Comparison of ENCODE assay signal across 9 cellular contexts in genomic region chr3:160210799-160211221, GRCh38. TPM values are rescaled to one million over a fixed set of nuclear protein-coding genes. Genes with fewer than 3 reads are reported as not detected.
A peak's percentile ranks its signal among the peaks of the same experiment; 100 is the strongest.
DNase-seq lines count a peak whose midpoint lies in the region; TF ChIP-seq lines count a peak whose summit lies in the region.
"Had no signal": no experiment of that assay in that cellular context is flagged by ENCODE, and none has a peak within 500 bp of the region (broad histone marks: within the 10 kb centered on the region; RNA-seq: fewer than 3 reads in every experiment).

No MANE protein-coding gene starts in this region.

- DNase-seq in NCI-H2107 treated with DMSO at 0.1 percent for 48 hours (lab: John Stamatoyannopoulos, UW; ENCODE audit: unreplicated experiment) (peak; percentile 60), NCI-H2107 (lab: John Stamatoyannopoulos, UW) (no peak), LHCN-M2 (ENCODE audit: low read depth) (peak; percentile 62), cardiac fibroblast (ENCODE audit: low read depth in 2 of 2) (peak; percentile 75 to 87), retinal pigment epithelial cell (ENCODE audit: low read depth) (no peak), MG63 (no peak), activated gamma-delta T cell (lab: John Stamatoyannopoulos, UW) (no peak), OCI-M2 (lab: John Stamatoyannopoulos, UW; ENCODE audit: unreplicated experiment) (no peak)

- no peaks in the 10 kb centered on the region; the same call in 1 of the 2 replicates for H3K27me3 ChIP-seq in MG63
- H3K27me3 ChIP-seq: BLaER1 had no signal

- peaks cover 2% of the 10 kb centered on the region; the same call in 1 of the 2 replicates for H3K9me3 ChIP-seq in MG63
- H3K9me3 ChIP-seq: BLaER1 had no signal

- no peaks in the 10 kb centered on the region for H3K36me3 ChIP-seq in MG63
- H3K36me3 ChIP-seq: BLaER1 had no signal

- H3K4me3 ChIP-seq in cardiac fibroblast (replicated peaks in 1 of 2; ENCODE audit: low read depth in 2 of 2, low read length in 2 of 2) (no peak overlapping the region), retinal pigment epithelial cell (ENCODE audit: low read length) (no peak overlapping the region), MG63 (no peak overlapping the region)
- H3K4me3 ChIP-seq: BLaER1 had no signal

- peak; percentile 48 for TF ChIP-seq CTCF in cardiac fibroblast (IDR thresholded peaks at IDR 0.05; ENCODE audit: low read depth, low read length)
- peak; percentile 22 for TF ChIP-seq CTCF in retinal pigment epithelial cell (conservative IDR thresholded peaks at IDR 0.05; ENCODE audit: low read depth, low read length)

RNA-seq across cellular contexts. Expression of gene C3orf80, which starts 14.4 kb away (rescaled TPM):
- 0.06 TPM in 1 of 2 replicates, not detected in the other for total RNA-seq in LHCN-M2 (2014; rRNA removed)
- not detected for polyA plus RNA-seq in LHCN-M2 (2012)
- not detected in 2 replicates for total RNA-seq in MG63 (2014; rRNA removed; shearing (Covaris generic); ENCODE audit: low replicate concordance)

Comparison
In these comparisons a context has a peak if more than half of its experiments do, and no peak if none do; other contexts are left out.
1. DNase-seq: peak in NCI-H2107 treated with DMSO at 0.1 percent for 48 hours (single experiment), LHCN-M2 (single experiment) and cardiac fibroblast (2 of 2); none in NCI-H2107 (single experiment), retinal pigment epithelial cell (single experiment), MG63 (single experiment), activated gamma-delta T cell (single experiment) and OCI-M2 (single experiment).